Comparison of ENCODE assay signal across 1 cellular context in genomic region chr12:7092229-7092985, GRCh38.
TF ChIP-seq lines count a peak whose summit lies in the region.

Gene C1R (minus strand): TSS chr12:7092445. CDS start chr12:7092388, 57 bp downstream.

TF ChIP-seq in HepG2, 621 proteins besides CTCF, POLR2A, EP300 and RAD21 (continued from another document and continues in another):
- no peak for TF ChIP-seq ZBTB40 (IDR thresholded peaks at IDR 0.05)
- no peak for TF ChIP-seq ZBTB40 (CRISPR knock-in tag; IDR thresholded peaks at IDR 0.05)
- no peak for TF ChIP-seq GPN1 (CRISPR knock-in tag; IDR thresholded peaks at IDR 0.05; ENCODE audit: borderline replicate concordance)
- TF ChIP-seq HMGXB4 (CRISPR knock-in tag; IDR thresholded peaks at IDR 0.05; ENCODE audit: borderline replicate concordance in 1 of 2, low read depth in 1 of 2): peak in 1 of 2 experiments; percentile 33; a peak in 1 of 4 replicates
- TF ChIP-seq ZNF781 (CRISPR knock-in tag; IDR thresholded peaks at IDR 0.05; ENCODE audit: borderline replicate concordance, not compliant biosample characterization): no peak
- TF ChIP-seq ZNF501 (CRISPR knock-in tag; IDR thresholded peaks at IDR 0.05): no peak
- no peak for TF ChIP-seq ZBTB46 (CRISPR knock-in tag; IDR thresholded peaks at IDR 0.05; ENCODE audit: borderline replicate concordance)
- no peak for TF ChIP-seq ARNT2 (CRISPR knock-in tag; IDR thresholded peaks at IDR 0.05; ENCODE audit: low read depth)
- no peak for TF ChIP-seq ZNF441 (CRISPR knock-in tag; IDR thresholded peaks at IDR 0.05; ENCODE audit: borderline replicate concordance)
- no peak for TF ChIP-seq ZNF275 (CRISPR knock-in tag; IDR thresholded peaks at IDR 0.05; ENCODE audit: borderline replicate concordance)
- no peak for TF ChIP-seq PAWR (CRISPR knock-in tag; IDR thresholded peaks at IDR 0.05; ENCODE audit: borderline replicate concordance)
- no peak for TF ChIP-seq ZNF567 (CRISPR knock-in tag; IDR thresholded peaks at IDR 0.05; ENCODE audit: borderline replicate concordance)
- TF ChIP-seq ZNF614 (CRISPR knock-in tag; IDR thresholded peaks at IDR 0.05; ENCODE audit: borderline replicate concordance): no peak
- no peak for TF ChIP-seq NFE2L1 (CRISPR knock-in tag; IDR thresholded peaks at IDR 0.05; ENCODE audit: borderline replicate concordance)
- peak; percentile 63; the same call in 1 of the 2 replicates for TF ChIP-seq KDM5B (CRISPR knock-in tag; IDR thresholded peaks at IDR 0.05; ENCODE audit: borderline replicate concordance)
- no peak for TF ChIP-seq JUNB (CRISPR knock-in tag; IDR thresholded peaks at IDR 0.05; ENCODE audit: borderline replicate concordance)
- TF ChIP-seq MLXIP (CRISPR knock-in tag; IDR thresholded peaks at IDR 0.05; ENCODE audit: borderline replicate concordance): no peak
- no peak for TF ChIP-seq ZBTB42 (CRISPR knock-in tag; IDR thresholded peaks at IDR 0.05)
- no peak for TF ChIP-seq ZBTB14 (CRISPR knock-in tag; IDR thresholded peaks at IDR 0.05)
- TF ChIP-seq BCLAF1 (IDR thresholded peaks at IDR 0.05): no peak
- TF ChIP-seq EEA1 (CRISPR knock-in tag; IDR thresholded peaks at IDR 0.05; ENCODE audit: borderline replicate concordance): no peak
- TF ChIP-seq RNF2 (conservative IDR thresholded peaks at IDR 0.05; ENCODE audit: low read depth): no peak
- no peak for TF ChIP-seq HNRNPLL (IDR thresholded peaks at IDR 0.05; ENCODE audit: low read depth, low read length, poor library complexity, severe bottlenecking)
- no peak for TF ChIP-seq CSRNP2 (CRISPR knock-in tag; conservative IDR thresholded peaks at IDR 0.05; ENCODE audit: low read depth)
- TF ChIP-seq GLMP (CRISPR knock-in tag; IDR thresholded peaks at IDR 0.05; ENCODE audit: borderline replicate concordance): no peak
- TF ChIP-seq ZNF367 (CRISPR knock-in tag; IDR thresholded peaks at IDR 0.05; ENCODE audit: borderline replicate concordance): no peak
- no peak for TF ChIP-seq DRAP1 (CRISPR knock-in tag; IDR thresholded peaks at IDR 0.05)
- no peak for TF ChIP-seq ZNF816 (CRISPR knock-in tag; IDR thresholded peaks at IDR 0.05; ENCODE audit: borderline replicate concordance)
